In the genomic region with DNA sequence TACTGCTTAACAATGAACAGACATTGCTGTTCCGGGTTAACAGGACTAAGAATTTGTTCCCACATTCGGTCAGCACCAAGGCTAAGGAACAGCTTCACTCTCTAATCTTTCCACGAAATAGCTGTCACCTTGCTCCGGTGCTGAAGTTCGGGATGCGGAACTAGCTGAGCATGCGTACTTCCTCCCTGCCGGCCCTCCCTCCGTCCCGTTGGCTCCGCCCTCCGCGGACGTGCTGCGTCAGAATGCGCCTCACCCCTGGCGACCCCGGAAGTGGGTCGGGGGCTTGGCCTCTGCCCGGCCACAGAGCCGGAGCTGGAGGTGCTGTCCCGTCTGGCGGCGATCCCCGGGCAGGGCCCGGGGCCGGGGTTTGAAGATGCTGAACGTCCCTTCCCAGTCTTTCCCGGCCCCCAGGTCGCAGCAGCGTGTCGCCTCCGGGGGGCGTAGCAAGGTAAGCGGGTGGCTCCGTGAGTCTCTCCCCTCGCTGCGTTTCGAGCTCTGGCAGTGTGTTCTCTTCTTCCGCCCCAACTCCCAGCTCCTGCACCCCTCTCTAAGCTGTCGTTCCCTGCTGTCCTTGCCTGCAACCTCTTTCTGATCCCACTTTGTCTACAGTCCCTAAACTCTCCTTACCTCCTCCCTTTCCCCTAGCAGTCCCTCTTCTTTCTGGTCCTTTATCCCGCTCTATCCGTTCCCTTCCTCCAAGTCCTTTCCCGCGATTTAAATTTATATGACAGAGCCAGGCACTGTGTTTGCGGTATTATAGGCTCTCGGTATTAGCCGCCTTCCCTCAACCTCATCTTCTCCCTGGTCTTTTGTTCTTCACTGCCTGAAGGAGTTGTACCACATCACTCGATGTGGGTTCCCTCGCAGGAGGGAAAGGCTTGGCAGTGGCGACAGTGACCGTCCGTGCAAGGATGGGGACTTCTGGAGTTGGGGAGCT, we compare ENCODE assay signal across 8 cellular contexts. TPM values are rescaled to one million over a fixed set of nuclear protein-coding genes. Genes with fewer than 3 reads are reported as not detected.
A peak's percentile ranks its signal among the peaks of the same experiment; 100 is the strongest.
DNase-seq lines count a peak whose midpoint lies in the region; ATAC-seq and TF ChIP-seq lines count a peak whose summit lies in the region.

A gene with protein sequence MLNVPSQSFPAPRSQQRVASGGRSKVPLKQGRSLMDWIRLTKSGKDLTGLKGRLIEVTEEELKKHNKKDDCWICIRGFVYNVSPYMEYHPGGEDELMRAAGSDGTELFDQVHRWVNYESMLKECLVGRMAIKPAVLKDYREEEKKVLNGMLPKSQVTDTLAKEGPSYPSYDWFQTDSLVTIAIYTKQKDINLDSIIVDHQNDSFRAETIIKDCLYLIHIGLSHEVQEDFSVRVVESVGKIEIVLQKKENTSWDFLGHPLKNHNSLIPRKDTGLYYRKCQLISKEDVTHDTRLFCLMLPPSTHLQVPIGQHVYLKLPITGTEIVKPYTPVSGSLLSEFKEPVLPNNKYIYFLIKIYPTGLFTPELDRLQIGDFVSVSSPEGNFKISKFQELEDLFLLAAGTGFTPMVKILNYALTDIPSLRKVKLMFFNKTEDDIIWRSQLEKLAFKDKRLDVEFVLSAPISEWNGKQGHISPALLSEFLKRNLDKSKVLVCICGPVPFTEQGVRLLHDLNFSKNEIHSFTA (plus strand): TSS at position 280 of the 937 bp plus-strand sequence. CDS start 94 bp downstream, at position 374.

- peak within 1 kb of the TSS; percentile 67 to 96 (median 72) for H3K4me3 ChIP-seq in liver (ENCODE audit: low read depth in 1 of 3, low read length in 3 of 3)

- peaks cover 0 to under 1% (median 0%) of the 10 kb centered on the region in 4 donors for H3K36me3 ChIP-seq in liver (ENCODE audit: control insufficient read depth in 4 of 4, insufficient read depth in 3 of 4, low read depth in 1 of 4, low read length in 3 of 4)

- H3K27ac ChIP-seq in CD4-positive, alpha-beta T cell (ENCODE audit: low read depth, low read length) = peak within 1 kb of the TSS; percentile 81
- peak within 1 kb of the TSS; percentile 49 to 83 for H3K27ac ChIP-seq in liver (ENCODE audit: low read depth in 1 of 2, low read length in 2 of 2)

- peak within 1 kb of the TSS; percentile 16 to 79 for H3K9ac ChIP-seq in liver (ENCODE audit: low read depth in 1 of 2, low read length in 2 of 2)

- DNase-seq in CD4-positive, alpha-beta T cell = peak; percentile 87 to 93 (median 91)
- DNase-seq in NCI-H82 (lab: John Stamatoyannopoulos, UW) = peak; percentile 90
- DNase-seq in activated CD4-positive, alpha-beta T cell treated with anti-CD3 and anti-CD28 coated beads, Interleukin-2, amount 50 U/mL, for 48 hours = peak; percentile 95
- peak; percentile 92 to 95 for DNase-seq in dermis microvascular lymphatic vessel endothelial cell (ENCODE audit: low read depth in 2 of 2)
- peak; percentile 94 for DNase-seq in stimulated activated CD4-positive, alpha-beta T cell treated with anti-CD3 and anti-CD28 coated beads, Interleukin-4, amount 100 ng/mL, for 24 hours

- WGBS in liver = under 1% methylated on average over 53 of the region's 53 CpGs

- peaks cover 18% of the 10 kb centered on the region for H3K36me3 Mint-ChIP-seq in CD4-positive, alpha-beta T cell (ENCODE audit: low read depth)

- H3K27me3 Mint-ChIP-seq in CD4-positive, alpha-beta T cell = peaks cover 11% of the 10 kb centered on the region

- no peaks in the 10 kb centered on the region for H3K9me3 Mint-ChIP-seq in CD4-positive, alpha-beta T cell

- peak; percentile 93 for ATAC-seq in CD4-positive, alpha-beta T cell (ENCODE audit: poor library complexity)
- ATAC-seq in GM19397 (IDR thresholded peaks at IDR 0.05; ENCODE audit: unreplicated experiment) (peak; percentile 99), HG03571 (IDR thresholded peaks at IDR 0.05; ENCODE audit: unreplicated experiment) (peak; percentile 99)

- no peak for TF ChIP-seq RAD21 in liver (IDR thresholded peaks at IDR 0.05)

- peak within 1 kb of the TSS; percentile 78 for H3K27ac Mint-ChIP-seq in CD4-positive, alpha-beta T cell

- peak within 1 kb of the TSS; percentile 91 for H3K4me3 Mint-ChIP-seq in CD4-positive, alpha-beta T cell

- H3K27me3 ChIP-seq in CD4-positive, alpha-beta T cell (ENCODE audit: control insufficient read depth, insufficient read depth, low read length) = peaks cover 13% of the 10 kb centered on the region
- no peaks in the 10 kb centered on the region for H3K27me3 ChIP-seq in liver (ENCODE audit: control insufficient read depth in 4 of 4, insufficient read depth in 4 of 4, low read length in 3 of 4)

- peak; percentile 49 for TF ChIP-seq CTCF in CD4-positive, alpha-beta T cell (IDR thresholded peaks at IDR 0.05)
- TF ChIP-seq CTCF in liver (IDR thresholded peaks at IDR 0.05; ENCODE audit: low read depth, low read length, missing input control) = no peak

- H3K4me1 Mint-ChIP-seq in CD4-positive, alpha-beta T cell (ENCODE audit: low read depth) = peaks cover 48% of the 10 kb centered on the region

- POLR2A ChIA-PET in CD4-positive, alpha-beta T cell (lab: Charles Lee) = interaction anchor here (0.7 to 1.8 kb wide), 8 partner anchors 20 to 1819 kb away, joined by 3 to 16 read pairs (median 4); a partner anchor contains a TSS

- peaks cover 4 to 26% (median 11%) of the 10 kb centered on the region in 4 donors for H3K4me1 ChIP-seq in liver (ENCODE audit: control insufficient read depth in 4 of 4, insufficient read depth in 4 of 4, low read length in 3 of 4)

- CTCF ChIA-PET in CD4-positive, alpha-beta T cell (lab: Charles Lee) = interaction anchor here (0.5 to 1.5 kb wide), 8 partner anchors 9 to 795 kb away, joined by 3 to 5 read pairs (median 4); a partner anchor contains a TSS

- no peaks in the 10 kb centered on the region for H3K9me3 ChIP-seq in CD4-positive, alpha-beta T cell (ENCODE audit: control insufficient read depth, low read length)
- H3K9me3 ChIP-seq in liver (ENCODE audit: control insufficient read depth in 4 of 4, low read length in 3 of 4) = no peaks in the 10 kb centered on the region

- intact Hi-C loops in CD4-positive, alpha-beta T cell (cut with DNase I, micrococcal nuclease) = loop anchor here (1.0 to 10.0 kb wide), 6 partner anchors 365 to 1785 kb away; a partner anchor contains a TSS

TF ChIP-seq in liver, 16 proteins besides CTCF, POLR2A, EP300 and RAD21 (continues in another document):
- TF ChIP-seq NR2F2 (IDR thresholded peaks at IDR 0.05) = peak; percentile 87
- TF ChIP-seq JUND (IDR thresholded peaks at IDR 0.05) = peak in 1 of 2 donors; percentile 38
- TF ChIP-seq, protein P1, sequence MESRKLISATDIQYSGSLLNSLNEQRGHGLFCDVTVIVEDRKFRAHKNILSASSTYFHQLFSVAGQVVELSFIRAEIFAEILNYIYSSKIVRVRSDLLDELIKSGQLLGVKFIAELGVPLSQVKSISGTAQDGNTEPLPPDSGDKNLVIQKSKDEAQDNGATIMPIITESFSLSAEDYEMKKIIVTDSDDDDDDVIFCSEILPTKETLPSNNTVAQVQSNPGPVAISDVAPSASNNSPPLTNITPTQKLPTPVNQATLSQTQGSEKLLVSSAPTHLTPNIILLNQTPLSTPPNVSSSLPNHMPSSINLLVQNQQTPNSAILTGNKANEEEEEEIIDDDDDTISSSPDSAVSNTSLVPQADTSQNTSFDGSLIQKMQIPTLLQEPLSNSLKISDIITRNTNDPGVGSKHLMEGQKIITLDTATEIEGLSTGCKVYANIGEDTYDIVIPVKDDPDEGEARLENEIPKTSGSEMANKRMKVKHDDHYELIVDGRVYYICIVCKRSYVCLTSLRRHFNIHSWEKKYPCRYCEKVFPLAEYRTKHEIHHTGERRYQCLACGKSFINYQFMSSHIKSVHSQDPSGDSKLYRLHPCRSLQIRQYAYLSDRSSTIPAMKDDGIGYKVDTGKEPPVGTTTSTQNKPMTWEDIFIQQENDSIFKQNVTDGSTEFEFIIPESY (IDR thresholded peaks at IDR 0.05) = no peak
- TF ChIP-seq GABPA (IDR thresholded peaks at IDR 0.05 in 1 of 2, conservative IDR thresholded peaks at IDR 0.05 in 1 of 2) = peak in 1 of 2 donors; percentile 84
- TF ChIP-seq EGR1 (IDR thresholded peaks at IDR 0.05; ENCODE audit: low read depth in 2 of 2) = no peak
- TF ChIP-seq SP1 (IDR thresholded peaks at IDR 0.05) = peak; percentile 52
- no peak for TF ChIP-seq TAF1 (conservative IDR thresholded peaks at IDR 0.05)
- TF ChIP-seq YY1 (IDR thresholded peaks at IDR 0.05) = no peak
- no peak for TF ChIP-seq FOXA1 (IDR thresholded peaks at IDR 0.05)
- TF ChIP-seq, protein P2, sequence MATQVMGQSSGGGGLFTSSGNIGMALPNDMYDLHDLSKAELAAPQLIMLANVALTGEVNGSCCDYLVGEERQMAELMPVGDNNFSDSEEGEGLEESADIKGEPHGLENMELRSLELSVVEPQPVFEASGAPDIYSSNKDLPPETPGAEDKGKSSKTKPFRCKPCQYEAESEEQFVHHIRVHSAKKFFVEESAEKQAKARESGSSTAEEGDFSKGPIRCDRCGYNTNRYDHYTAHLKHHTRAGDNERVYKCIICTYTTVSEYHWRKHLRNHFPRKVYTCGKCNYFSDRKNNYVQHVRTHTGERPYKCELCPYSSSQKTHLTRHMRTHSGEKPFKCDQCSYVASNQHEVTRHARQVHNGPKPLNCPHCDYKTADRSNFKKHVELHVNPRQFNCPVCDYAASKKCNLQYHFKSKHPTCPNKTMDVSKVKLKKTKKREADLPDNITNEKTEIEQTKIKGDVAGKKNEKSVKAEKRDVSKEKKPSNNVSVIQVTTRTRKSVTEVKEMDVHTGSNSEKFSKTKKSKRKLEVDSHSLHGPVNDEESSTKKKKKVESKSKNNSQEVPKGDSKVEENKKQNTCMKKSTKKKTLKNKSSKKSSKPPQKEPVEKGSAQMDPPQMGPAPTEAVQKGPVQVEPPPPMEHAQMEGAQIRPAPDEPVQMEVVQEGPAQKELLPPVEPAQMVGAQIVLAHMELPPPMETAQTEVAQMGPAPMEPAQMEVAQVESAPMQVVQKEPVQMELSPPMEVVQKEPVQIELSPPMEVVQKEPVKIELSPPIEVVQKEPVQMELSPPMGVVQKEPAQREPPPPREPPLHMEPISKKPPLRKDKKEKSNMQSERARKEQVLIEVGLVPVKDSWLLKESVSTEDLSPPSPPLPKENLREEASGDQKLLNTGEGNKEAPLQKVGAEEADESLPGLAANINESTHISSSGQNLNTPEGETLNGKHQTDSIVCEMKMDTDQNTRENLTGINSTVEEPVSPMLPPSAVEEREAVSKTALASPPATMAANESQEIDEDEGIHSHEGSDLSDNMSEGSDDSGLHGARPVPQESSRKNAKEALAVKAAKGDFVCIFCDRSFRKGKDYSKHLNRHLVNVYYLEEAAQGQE (IDR thresholded peaks at IDR 0.05) = peak; percentile 100
- TF ChIP-seq, protein P3, sequence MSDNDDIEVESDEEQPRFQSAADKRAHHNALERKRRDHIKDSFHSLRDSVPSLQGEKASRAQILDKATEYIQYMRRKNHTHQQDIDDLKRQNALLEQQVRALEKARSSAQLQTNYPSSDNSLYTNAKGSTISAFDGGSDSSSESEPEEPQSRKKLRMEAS (IDR thresholded peaks at IDR 0.05) = peak; percentile 81
- no peak for TF ChIP-seq FOXA2 (IDR thresholded peaks at IDR 0.05)
- TF ChIP-seq RXRA (IDR thresholded peaks at IDR 0.05) = peak; percentile 79 to 86
- TF ChIP-seq HNF4G (IDR thresholded peaks at IDR 0.05) = no peak
- TF ChIP-seq HNF4A (conservative IDR thresholded peaks at IDR 0.05) = peak; percentile 47 to 60

RNA-seq across cellular contexts. Expression of the gene that starts here (rescaled TPM):
- 10 to 100 TPM; 15.5 to 16.3 TPM for total RNA-seq in CD4-positive, alpha-beta T cell
- total RNA-seq in dermis microvascular lymphatic vessel endothelial cell = 2.2 and 2.8 TPM in 2 replicates
- total RNA-seq in liver = 1 to 10 TPM; 3.4 to 5.0 TPM
- 1 to 10 TPM; 5.9 to 7.8 TPM for polyA plus RNA-seq in liver

Comparison
In these comparisons a context has a peak if more than half of its experiments do, and no peak if none do; other contexts are left out.
1. Peak in every context shown above with its lines: DNase-seq, ATAC-seq, H3K4me3 ChIP-seq and H3K27ac ChIP-seq.